Comparison of ENCODE assay signal across 9 cellular contexts in the genomic region with DNA sequence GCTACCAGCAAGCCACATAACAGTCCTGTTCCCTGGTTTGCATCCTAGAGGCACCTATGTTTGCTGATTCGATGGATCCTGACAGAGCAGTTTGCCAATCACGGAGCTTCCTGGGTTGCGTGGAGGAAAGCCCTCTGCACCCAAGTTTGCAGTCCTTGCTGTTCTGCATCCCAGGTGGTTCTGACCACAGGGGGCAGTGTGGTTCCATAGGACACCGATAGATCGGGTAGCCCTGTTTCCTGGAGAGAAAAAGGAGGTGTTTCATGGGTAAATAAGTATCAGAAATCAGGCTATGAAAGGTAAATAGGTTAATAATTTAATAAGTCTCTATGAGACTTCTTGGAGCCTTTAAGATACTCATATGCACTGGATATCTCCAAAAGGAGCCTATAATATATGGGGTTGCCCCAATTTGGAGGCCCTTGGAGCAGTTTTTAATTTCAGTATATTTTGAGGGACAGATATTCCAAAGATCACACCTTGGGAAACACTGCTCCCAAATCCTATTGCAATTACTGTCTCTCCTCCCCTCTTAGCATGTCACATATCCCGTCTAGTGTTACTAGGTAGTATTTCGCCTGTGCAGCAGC.
DNase-seq lines count a peak whose midpoint lies in the region; ATAC-seq and TF ChIP-seq lines count a peak whose summit lies in the region.
"Had no signal": no experiment of that assay in that cellular context is flagged by ENCODE, and none has a peak within 500 bp of the region (broad histone marks: within the 10 kb centered on the region; RNA-seq: fewer than 3 reads in every experiment).

No MANE protein-coding gene starts in this region.

- intact Hi-C loops in CD4-positive, alpha-beta memory T cell (cut with micrococcal nuclease): loop anchor here (1.0 kb wide), 1 partner anchor 245 kb away; no protein-coding TSS in a partner anchor

- no peaks in the 10 kb centered on the region for H3F3A ChIP-seq in SU-DHL-6 (ENCODE audit: insufficient read depth)

- H3K4me1 Mint-ChIP-seq in CD4-positive, alpha-beta memory T cell: no peaks in the 10 kb centered on the region

- peaks cover 0 to 4% (median 0%) of the 10 kb centered on the region in 8 donors for H3K9me3 Mint-ChIP-seq in CD4-positive, alpha-beta memory T cell

- H3K4me2 ChIP-seq in SU-DHL-6 (ENCODE audit: low read depth, low read length, poor library complexity, severe bottlenecking): no peak overlapping the region

- no peak overlapping the region for H2AFZ ChIP-seq in SU-DHL-6 (ENCODE audit: low read depth, low read length, severe bottlenecking)

- DNase-seq in CD4-positive, alpha-beta memory T cell: peak in 4 of 5 donors; percentile 2 to 20 (median 10)
- DNase-seq in HS-27A (ENCODE audit: low read depth): peak; percentile 47
- peak; percentile 79 for DNase-seq in cerebellar cortex (ENCODE audit: low spot score)
- DNase-seq in left lobe of liver (ENCODE audit: low spot score): peak; percentile 77
- peak; percentile 20 for DNase-seq in stimulated activated CD8-positive, alpha-beta memory T cell treated with anti-CD3 and anti-CD28 coated beads, Interleukin-4, amount 100 ng/mL, for 24 hours (ENCODE audit: low read depth)
- DNase-seq in epidermal melanocyte (ENCODE audit: insufficient read length, low spot score): no peak

- CTCF ChIA-PET in CD4-positive, alpha-beta memory T cell (lab: Charles Lee; ENCODE audit: partially characterized antibody): interaction anchor here (1.5 kb wide), 1 partner anchor 247 kb away, joined by 4 read pairs; no protein-coding TSS in a partner anchor

- POLR2A ChIA-PET in CD4-positive, alpha-beta memory T cell (lab: Charles Lee; ENCODE audit: partially characterized antibody): no interaction called here

- H3K36me3 Mint-ChIP-seq in CD4-positive, alpha-beta memory T cell: no peaks in the 10 kb centered on the region

- no peaks in the 10 kb centered on the region for H4K20me1 ChIP-seq in SU-DHL-6 (ENCODE audit: low read depth, low read length)

- H3K9me2 ChIP-seq in SU-DHL-6 (replicated peaks; ENCODE audit: insufficient read depth, low read length): no peaks in the 10 kb centered on the region

- ATAC-seq in left lobe of liver: peak; percentile 82
- ATAC-seq in HG03196 (IDR thresholded peaks at IDR 0.05; ENCODE audit: unreplicated experiment): no peak

- no peaks in the 10 kb centered on the region for H3K36me3 ChIP-seq in CD4-positive, alpha-beta memory T cell (ENCODE audit: insufficient read depth, low read length)
- H3K36me3 ChIP-seq in SU-DHL-6 (ENCODE audit: low read length): no peaks in the 10 kb centered on the region
- H3K36me3 ChIP-seq: neutrophil had no signal

- no peak overlapping the region for H3K27ac Mint-ChIP-seq in CD4-positive, alpha-beta memory T cell

- TF ChIP-seq CTCF in SU-DHL-6 (IDR thresholded peaks at IDR 0.05; ENCODE audit: insufficient read depth, low read length, poor library complexity, severe bottlenecking): peak; percentile 28

- H3K4me3 ChIP-seq in CD4-positive, alpha-beta memory T cell (ENCODE audit: low read length in 2 of 2): no peak overlapping the region
- no peak overlapping the region for H3K4me3 ChIP-seq in SU-DHL-6 (ENCODE audit: insufficient read depth, low read length, poor library complexity, severe bottlenecking)

- no peaks in the 10 kb centered on the region for H3K9me3 ChIP-seq in CD4-positive, alpha-beta memory T cell (ENCODE audit: control insufficient read depth in 1 of 2, low read length in 2 of 2)
- H3K9me3 ChIP-seq in SU-DHL-6 (ENCODE audit: insufficient read depth, low read length): no peaks in the 10 kb centered on the region
- H3K9me3 ChIP-seq: neutrophil had no signal

- peaks cover 12 to 15% of the 10 kb centered on the region in 2 donors for H3K27me3 Mint-ChIP-seq in CD4-positive, alpha-beta memory T cell

- H3K9ac ChIP-seq in SU-DHL-6 (ENCODE audit: low read length): no peak overlapping the region

- H3K4me3 Mint-ChIP-seq in CD4-positive, alpha-beta memory T cell: no peak overlapping the region

- H3K4me1 ChIP-seq in CD4-positive, alpha-beta memory T cell (ENCODE audit: insufficient read depth, low read length): no peaks in the 10 kb centered on the region

- H3K79me2 ChIP-seq in SU-DHL-6 (ENCODE audit: insufficient read depth, low read length): no peaks in the 10 kb centered on the region

- H3K27ac ChIP-seq in CD4-positive, alpha-beta memory T cell (ENCODE audit: low read depth, low read length): no peak overlapping the region
- no peak overlapping the region for H3K27ac ChIP-seq in SU-DHL-6 (ENCODE audit: low read depth, low read length)
- H3K27ac ChIP-seq: neutrophil had no signal

- no peaks in the 10 kb centered on the region for H3K27me3 ChIP-seq in CD4-positive, alpha-beta memory T cell (ENCODE audit: insufficient read depth, low read length)
- H3K27me3 ChIP-seq in SU-DHL-6 (ENCODE audit: low read length): no peaks in the 10 kb centered on the region
- H3K27me3 ChIP-seq: neutrophil had no signal
